1 cellular context compared by ENCODE assay signal in genomic region chr1:182114627-182115023, GRCh38.
TF ChIP-seq lines count a peak whose summit lies in the region.

No MANE protein-coding gene starts in this region.

TF ChIP-seq in GM23338, 12 proteins besides CTCF, POLR2A, EP300 and RAD21 (continued from another document):
- TF ChIP-seq ZNF462 (CRISPR knock-in tag; IDR thresholded peaks at IDR 0.05): no peak
- no peak for TF ChIP-seq NANOG (IDR thresholded peaks at IDR 0.05; ENCODE audit: borderline replicate concordance)
- TF ChIP-seq JUNB (IDR thresholded peaks at IDR 0.05; ENCODE audit: unreplicated experiment): no peak
- TF ChIP-seq EZH2 (IDR thresholded peaks at IDR 0.05; ENCODE audit: low read depth, unreplicated experiment): no peak
- no peak for TF ChIP-seq ZNF331 (CRISPR knock-in tag; IDR thresholded peaks at IDR 0.05; ENCODE audit: low read depth)
- TF ChIP-seq REST (IDR thresholded peaks at IDR 0.05; ENCODE audit: unreplicated experiment): no peak
- TF ChIP-seq EZH2phosphoT487 (IDR thresholded peaks at IDR 0.05; ENCODE audit: unreplicated experiment): no peak
- TF ChIP-seq POLR2AphosphoS5 (IDR thresholded peaks at IDR 0.05; ENCODE audit: low read depth): no peak
- TF ChIP-seq ZNF114 (CRISPR knock-in tag; IDR thresholded peaks at IDR 0.05): no peak
